ENCODE assay signal across 7 cellular contexts in the genomic region with DNA sequence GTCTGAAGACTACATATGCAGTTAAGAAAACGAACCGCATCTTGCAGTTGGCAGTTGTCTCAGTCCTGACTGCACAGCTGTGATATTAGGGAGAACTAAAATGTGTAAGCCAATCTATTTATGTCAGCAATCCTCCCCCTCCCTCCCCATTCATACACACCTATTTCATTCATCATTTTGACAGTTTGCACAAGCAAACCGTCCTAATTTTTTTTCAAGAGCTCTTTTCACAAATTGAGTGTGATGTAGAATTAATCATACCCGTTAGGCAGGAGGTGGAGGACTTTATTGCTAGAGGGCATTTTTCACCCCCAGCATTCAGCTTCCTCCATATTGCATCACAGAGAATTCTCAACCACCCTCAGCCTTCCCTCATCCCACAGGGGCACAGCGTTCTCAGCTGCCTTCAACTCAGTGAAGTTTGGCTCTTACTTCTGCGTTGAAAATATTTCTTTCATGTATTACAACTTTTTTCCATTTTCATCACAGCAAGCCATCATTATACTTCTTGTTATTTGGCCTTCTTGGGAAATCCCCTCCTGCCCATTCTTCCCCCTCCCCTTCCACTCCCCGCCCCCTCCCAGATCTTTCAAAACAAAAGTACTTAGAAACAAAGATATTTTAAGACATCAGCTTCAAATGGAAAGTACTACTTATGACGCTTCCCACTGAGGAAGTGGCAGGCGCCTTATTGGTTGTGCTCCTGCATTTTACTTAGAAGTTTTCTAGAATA. TPM values are rescaled to one million over a fixed set of nuclear protein-coding genes. Genes with fewer than 3 reads are reported as not detected.
DNase-seq lines count a peak whose midpoint lies in the region; ATAC-seq and TF ChIP-seq lines count a peak whose summit lies in the region.

No MANE protein-coding gene starts in this region.

- H3K27me3 ChIP-seq in Peyer's patch = no peaks in the 10 kb centered on the region

- H3K27ac ChIP-seq in Peyer's patch = peak overlapping the region in 3 of 4 donors; percentile 8 to 48 (median 28)

- peaks cover 0 to 3% (median 0%) of the 10 kb centered on the region in 4 donors for H3K4me1 ChIP-seq in Peyer's patch

- CTCF ChIA-PET in activated naive CD4-positive, alpha-beta T cell treated with anti-CD3 and anti-CD28 coated beads, Interleukin-2, amount 10 ng/mL, durations not matched to agents 7 days and 5 days (lab: Charles Lee) = no interaction called here

- ATAC-seq in GM19025 (IDR thresholded peaks at IDR 0.05; ENCODE audit: low read depth, unreplicated experiment) (peak; percentile 47), HG03097 (IDR thresholded peaks at IDR 0.05; ENCODE audit: low FRiP score, unreplicated experiment) (peak; percentile 66)

- peaks cover 36% of the 10 kb centered on the region for H3K4me1 Mint-ChIP-seq in activated naive CD4-positive, alpha-beta T cell treated with anti-CD3 and anti-CD28 coated beads, Interleukin-2, amount 10 ng/mL, durations not matched to agents 7 days and 5 days

- H3K4me3 ChIP-seq in Peyer's patch = peak overlapping the region in 2 of 4 donors; percentile 14 to 16

- no peaks in the 10 kb centered on the region for H3K36me3 Mint-ChIP-seq in activated naive CD4-positive, alpha-beta T cell treated with anti-CD3 and anti-CD28 coated beads, Interleukin-2, amount 10 ng/mL, durations not matched to agents 7 days and 5 days

- H3K27ac Mint-ChIP-seq in activated naive CD4-positive, alpha-beta T cell treated with anti-CD3 and anti-CD28 coated beads, Interleukin-2, amount 10 ng/mL, durations not matched to agents 7 days and 5 days = peak overlapping the region; percentile 96

- H3K9me3 Mint-ChIP-seq in activated naive CD4-positive, alpha-beta T cell treated with anti-CD3 and anti-CD28 coated beads, Interleukin-2, amount 10 ng/mL, durations not matched to agents 7 days and 5 days = no peaks in the 10 kb centered on the region

- TF ChIP-seq CTCF in Peyer's patch (IDR thresholded peaks at IDR 0.05) = no peak

- no peaks in the 10 kb centered on the region for H3K36me3 ChIP-seq in Peyer's patch

- no peaks in the 10 kb centered on the region for H3K27me3 Mint-ChIP-seq in activated naive CD4-positive, alpha-beta T cell treated with anti-CD3 and anti-CD28 coated beads, Interleukin-2, amount 10 ng/mL, durations not matched to agents 7 days and 5 days

- H3K9me3 ChIP-seq in Peyer's patch = no peaks in the 10 kb centered on the region

- no peak for TF ChIP-seq POLR2A in Peyer's patch (IDR thresholded peaks at IDR 0.05)

- H3K4me3 Mint-ChIP-seq in activated naive CD4-positive, alpha-beta T cell treated with anti-CD3 and anti-CD28 coated beads, Interleukin-2, amount 10 ng/mL, durations not matched to agents 7 days and 5 days = peak overlapping the region; percentile 65

- DNase-seq in Peyer's patch (peak in 2 of 3 donors; percentile 39 to 52), kidney tubule cell (ENCODE audit: low spot score) (peak; percentile 14), NCI-H2196 (lab: John Stamatoyannopoulos, UW; ENCODE audit: unreplicated experiment) (no peak)
- DNase-seq in activated naive CD4-positive, alpha-beta T cell treated with anti-CD3 and anti-CD28 coated beads, Interleukin-2, amount 10 ng/mL, durations not matched to agents 7 days and 5 days = peak; percentile 77
- DNase-seq in stimulated activated CD8-positive, alpha-beta memory T cell treated with anti-CD3 and anti-CD28 coated beads, Interleukin-2, amount 100 ng/mL, for 1 hour (ENCODE audit: low read depth in 2 of 2) = peak; percentile 14 to 32

RNA-seq across cellular contexts. Expression of a gene that starts 37.5 kb away (rescaled TPM):
- not detected for total RNA-seq in Peyer's patch
